Comparison of ENCODE assay signal across 1 cellular context in genomic region chr2:100909571-100909970, GRCh38.
TF ChIP-seq lines count a peak whose summit lies in the region.

No MANE protein-coding gene starts in this region.

TF ChIP-seq in HEK293, 187 proteins besides CTCF, POLR2A, EP300 and RAD21 (continued from another document and continues in another):
- TF ChIP-seq PRDM2 (tag by site-specific recombination; IDR thresholded peaks at IDR 0.05; ENCODE audit: borderline replicate concordance) (no peak), ZNF133 (tag by site-specific recombination; IDR thresholded peaks at IDR 0.05) (no peak), ZNF341 (tag by site-specific recombination; IDR thresholded peaks at IDR 0.05; ENCODE audit: low read depth) (peak; percentile 64), HOXD13 (CRISPR knock-in tag; IDR thresholded peaks at IDR 0.05; ENCODE audit: borderline replicate concordance) (peak; percentile 94), ZNF404 (tag by site-specific recombination; IDR thresholded peaks at IDR 0.05) (no peak), HIC1 (tag by site-specific recombination; IDR thresholded peaks at IDR 0.05) (no peak), TSHZ1 (tag by site-specific recombination; IDR thresholded peaks at IDR 0.05; ENCODE audit: borderline replicate concordance) (no peak), MEIS1 (CRISPR knock-in tag; IDR thresholded peaks at IDR 0.05; ENCODE audit: borderline replicate concordance) (no peak), HOXA7 (CRISPR knock-in tag; IDR thresholded peaks at IDR 0.05; ENCODE audit: borderline replicate concordance) (no peak), ZNF2 (tag by site-specific recombination; IDR thresholded peaks at IDR 0.05) (no peak), SP2 (tag by site-specific recombination; IDR thresholded peaks at IDR 0.05) (no peak), OSR2 (tag by site-specific recombination; IDR thresholded peaks at IDR 0.05) (peak; percentile 69), ZNF530 (tag by site-specific recombination; IDR thresholded peaks at IDR 0.05; ENCODE audit: low read depth) (no peak), ZXDB (tag by site-specific recombination; IDR thresholded peaks at IDR 0.05) (0 out of 2 replicates have a peak, but pooled peaks have one; percentile 35), OVOL3 (tag by site-specific recombination; IDR thresholded peaks at IDR 0.05) (no peak), ZNF549 (tag by site-specific recombination; IDR thresholded peaks at IDR 0.05) (peak; percentile 90), ZBTB8A (tag by site-specific recombination; IDR thresholded peaks at IDR 0.05) (peak; percentile 59; the same call in 1 of the 2 replicates), GLIS2 (tag by site-specific recombination; IDR thresholded peaks at IDR 0.05) (no peak), ZNF510 (tag by site-specific recombination; IDR thresholded peaks at IDR 0.05; ENCODE audit: insufficient replicate concordance) (peak; percentile 96), RBAK (tag by site-specific recombination; IDR thresholded peaks at IDR 0.05) (no peak), ZNF658 (tag by site-specific recombination; IDR thresholded peaks at IDR 0.05) (no peak), SP7 (tag by site-specific recombination; IDR thresholded peaks at IDR 0.05) (no peak), ZNF157 (tag by site-specific recombination; IDR thresholded peaks at IDR 0.05) (no peak), KLF1 (tag by site-specific recombination; IDR thresholded peaks at IDR 0.05) (no peak), ZNF350 (tag by site-specific recombination; IDR thresholded peaks at IDR 0.05) (no peak), ZNF548 (tag by site-specific recombination; IDR thresholded peaks at IDR 0.05) (no peak), ZNF416 (tag by site-specific recombination; IDR thresholded peaks at IDR 0.05) (no peak), ZBTB1 (tag by site-specific recombination; IDR thresholded peaks at IDR 0.05) (no peak), ZFP3 (tag by site-specific recombination; IDR thresholded peaks at IDR 0.05; ENCODE audit: low read depth) (no peak), ZBTB44 (tag by site-specific recombination; IDR thresholded peaks at IDR 0.05) (peak; percentile 72), ZNF335 (tag by site-specific recombination; conservative IDR thresholded peaks at IDR 0.05) (peak; percentile 78), ZNF629 (tag by site-specific recombination; IDR thresholded peaks at IDR 0.05) (0 out of 2 replicates have a peak, but pooled peaks have one; percentile 38), REPIN1 (tag by site-specific recombination; IDR thresholded peaks at IDR 0.05; ENCODE audit: low read depth) (no peak), ZNF623 (tag by site-specific recombination; IDR thresholded peaks at IDR 0.05) (no peak), ZNF660 (tag by site-specific recombination; IDR thresholded peaks at IDR 0.05) (no peak), MZF1 (tag by site-specific recombination; IDR thresholded peaks at IDR 0.05; ENCODE audit: borderline replicate concordance) (peak; percentile 15; the same call in 1 of the 2 replicates), ZNF266 (tag by site-specific recombination; IDR thresholded peaks at IDR 0.05; ENCODE audit: low read depth) (no peak), ZFP69B (tag by site-specific recombination; IDR thresholded peaks at IDR 0.05) (no peak), ZFP37 (tag by site-specific recombination; IDR thresholded peaks at IDR 0.05) (no peak), GFI1B (tag by site-specific recombination; IDR thresholded peaks at IDR 0.05) (peak; percentile 57; the same call in 1 of the 2 replicates), ZNF23 (tag by site-specific recombination; IDR thresholded peaks at IDR 0.05; ENCODE audit: borderline replicate concordance) (no peak), ZNF518A (tag by site-specific recombination; conservative IDR thresholded peaks at IDR 0.05; ENCODE audit: low read depth) (no peak; the same call in 1 of the 2 replicates), ZNF529 (tag by site-specific recombination; IDR thresholded peaks at IDR 0.05; ENCODE audit: insufficient replicate concordance) (no peak), SP3 (tag by site-specific recombination; IDR thresholded peaks at IDR 0.05) (no peak)
